22 cellular contexts compared by ENCODE assay signal in the genomic region with DNA sequence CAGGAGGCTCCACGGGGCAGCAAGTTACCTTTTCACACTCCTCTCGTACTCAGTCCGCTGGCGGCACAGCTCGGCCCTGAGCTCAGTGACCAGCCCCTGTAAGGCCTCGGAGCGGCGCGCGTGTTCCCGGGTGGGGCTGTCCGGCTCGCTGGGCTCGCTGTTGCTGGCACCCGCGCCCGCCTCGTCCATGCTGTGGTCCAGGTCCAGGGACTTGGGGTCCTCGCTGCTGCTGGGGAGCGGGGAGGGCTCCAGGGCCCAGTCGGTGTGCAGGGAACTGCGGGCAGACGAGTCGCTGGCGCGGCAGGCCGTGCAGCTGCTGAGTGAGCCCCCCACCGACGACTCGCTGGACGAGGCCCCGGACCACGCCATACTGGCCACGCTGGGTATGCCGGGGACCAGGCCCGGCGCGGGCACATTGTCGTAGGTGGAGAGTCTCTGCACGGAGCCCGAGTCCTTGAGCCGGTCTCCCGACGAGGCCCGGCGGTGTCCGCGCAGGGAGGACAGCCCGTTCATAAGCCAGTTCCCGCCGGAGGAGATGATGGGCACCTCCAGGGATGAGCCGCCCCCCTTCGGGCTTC.
DNase-seq lines count a peak whose midpoint lies in the region; ATAC-seq and TF ChIP-seq lines count a peak whose summit lies in the region.
"Had no signal": no experiment of that assay in that cellular context is flagged by ENCODE, and none has a peak within 500 bp of the region (broad histone marks: within the 10 kb centered on the region; RNA-seq: fewer than 3 reads in every experiment).

No MANE protein-coding gene starts in this region.

- no peak overlapping the region for H3K4me3 ChIP-seq in right atrium auricular region
- no peak overlapping the region for H3K4me3 ChIP-seq in H7 (ENCODE audit: insufficient read depth, low read depth, low read length)
- H3K4me3 ChIP-seq: esophagus squamous epithelium, GM23248, MG63 had no signal

- peaks cover 3% of the 10 kb centered on the region for H3K27me3 Mint-ChIP-seq in type B pancreatic cell
- H3K27me3 Mint-ChIP-seq: activated CD8-positive, alpha-beta T cell treated with anti-CD3 and anti-CD28 coated beads for 36 hours had no signal

- H3K36me3 Mint-ChIP-seq in type B pancreatic cell: no peaks in the 10 kb centered on the region
- H3K36me3 Mint-ChIP-seq: stimulated activated effector memory CD8-positive, alpha-beta T cell treated with anti-CD3 and anti-CD28 coated beads, Interleukin-12 subunit alpha, Interleukin-12 subunit beta, amount 100 ng/mL, for 72 hours had no signal

- DNase-seq in right atrium auricular region (ENCODE audit: low spot score): peak; percentile 47
- DNase-seq in left ventricle myocardium superior: no peak
- DNase-seq in H7: peak; percentile 62
- peak; percentile 45 for DNase-seq in islet precursor cell
- peak; percentile 71 for DNase-seq in type B pancreatic cell (ENCODE audit: extremely low spot score, unreplicated experiment)
- DNase-seq: activated CD8-positive, alpha-beta T cell treated with anti-CD3 and anti-CD28 coated beads for 36 hours; activated naive CD4-positive, alpha-beta T cell treated with anti-CD3 and anti-CD28 coated beads for 36 hours; activated T-cell treated with anti-CD3 and anti-CD28 coated beads, Interleukin-2, amount 50 U/mL, for 4 hours; cortex of kidney; endodermal cell; esophagus squamous epithelium; GM23248; NCI-H1436; NCI-H2107; OCI-M1; SIG-M5 had no signal

- no peak overlapping the region for H3K27ac Mint-ChIP-seq in type B pancreatic cell
- H3K27ac Mint-ChIP-seq: activated CD8-positive, alpha-beta T cell treated with anti-CD3 and anti-CD28 coated beads for 36 hours; activated naive CD4-positive, alpha-beta T cell treated with anti-CD3 and anti-CD28 coated beads for 36 hours; endodermal cell; stimulated activated effector memory CD8-positive, alpha-beta T cell treated with anti-CD3 and anti-CD28 coated beads, Interleukin-12 subunit alpha, Interleukin-12 subunit beta, amount 100 ng/mL, for 72 hours had no signal

- H3K36me3 ChIP-seq in right atrium auricular region: no peaks in the 10 kb centered on the region
- H3K36me3 ChIP-seq in H7 (replicated peaks; ENCODE audit: control insufficient read depth, insufficient read depth, low read length): peaks cover 3% of the 10 kb centered on the region; the same call in 1 of the 2 replicates
- H3K36me3 ChIP-seq: esophagus squamous epithelium, neutrophil had no signal

- no peak overlapping the region for H3K4me3 Mint-ChIP-seq in type B pancreatic cell
- H3K4me3 Mint-ChIP-seq: activated CD8-positive, alpha-beta T cell treated with anti-CD3 and anti-CD28 coated beads for 36 hours; activated naive CD4-positive, alpha-beta T cell treated with anti-CD3 and anti-CD28 coated beads for 36 hours; activated T-cell treated with anti-CD3 and anti-CD28 coated beads, Interleukin-2, amount 50 U/mL, for 4 hours; endodermal cell; stimulated activated effector memory CD8-positive, alpha-beta T cell treated with anti-CD3 and anti-CD28 coated beads, Interleukin-12 subunit alpha, Interleukin-12 subunit beta, amount 100 ng/mL, for 72 hours had no signal

- H3K9me3 ChIP-seq in right atrium auricular region: no peaks in the 10 kb centered on the region
- H3K9me3 ChIP-seq: esophagus squamous epithelium, MG63, neutrophil had no signal

- H3K9me3 Mint-ChIP-seq in type B pancreatic cell: no peaks in the 10 kb centered on the region
- H3K9me3 Mint-ChIP-seq: activated CD8-positive, alpha-beta T cell treated with anti-CD3 and anti-CD28 coated beads for 36 hours; activated naive CD4-positive, alpha-beta T cell treated with anti-CD3 and anti-CD28 coated beads for 36 hours; activated T-cell treated with anti-CD3 and anti-CD28 coated beads, Interleukin-2, amount 50 U/mL, for 4 hours; endodermal cell; stimulated activated effector memory CD8-positive, alpha-beta T cell treated with anti-CD3 and anti-CD28 coated beads, Interleukin-12 subunit alpha, Interleukin-12 subunit beta, amount 100 ng/mL, for 72 hours had no signal

- H3K4me1 ChIP-seq in right atrium auricular region: peaks cover 0 to 5% of the 10 kb centered on the region in 2 donors
- H3K4me1 ChIP-seq: esophagus squamous epithelium had no signal

- ATAC-seq in left ventricle myocardium superior: no peak
- ATAC-seq in GM21526 (IDR thresholded peaks at IDR 0.05; ENCODE audit: low FRiP score, unreplicated experiment): no peak
- ATAC-seq in HG03457 (IDR thresholded peaks at IDR 0.05; ENCODE audit: unreplicated experiment): no peak
- ATAC-seq: activated CD8-positive, alpha-beta T cell treated with anti-CD3 and anti-CD28 coated beads for 36 hours; activated T-cell treated with anti-CD3 and anti-CD28 coated beads, Interleukin-2, amount 50 U/mL, for 4 hours; stimulated activated effector memory CD8-positive, alpha-beta T cell treated with anti-CD3 and anti-CD28 coated beads, Interleukin-12 subunit alpha, Interleukin-12 subunit beta, amount 100 ng/mL, for 72 hours had no signal

- H3K4me1 Mint-ChIP-seq in type B pancreatic cell (ENCODE audit: unreplicated experiment): no peaks in the 10 kb centered on the region

- intact Hi-C loops in left ventricle myocardium superior (cut with micrococcal nuclease): no loop called here

- H3K27ac ChIP-seq in right atrium auricular region: no peak overlapping the region
- H3K27ac ChIP-seq: C4-2B, esophagus squamous epithelium, GM23248, neutrophil had no signal

- TF ChIP-seq CTCF in right atrium auricular region (IDR thresholded peaks at IDR 0.05): no peak
- no peak for TF ChIP-seq CTCF in type B pancreatic cell (conservative IDR thresholded peaks at IDR 0.05)

- H3K27me3 ChIP-seq in right atrium auricular region (no peaks in the 10 kb centered on the region), H7 (ENCODE audit: control insufficient read depth, insufficient read depth, low read length) (no peaks in the 10 kb centered on the region)
- H3K27me3 ChIP-seq: esophagus squamous epithelium, MG63, neutrophil had no signal
